8 cellular contexts compared by ENCODE assay signal in the genomic region with DNA sequence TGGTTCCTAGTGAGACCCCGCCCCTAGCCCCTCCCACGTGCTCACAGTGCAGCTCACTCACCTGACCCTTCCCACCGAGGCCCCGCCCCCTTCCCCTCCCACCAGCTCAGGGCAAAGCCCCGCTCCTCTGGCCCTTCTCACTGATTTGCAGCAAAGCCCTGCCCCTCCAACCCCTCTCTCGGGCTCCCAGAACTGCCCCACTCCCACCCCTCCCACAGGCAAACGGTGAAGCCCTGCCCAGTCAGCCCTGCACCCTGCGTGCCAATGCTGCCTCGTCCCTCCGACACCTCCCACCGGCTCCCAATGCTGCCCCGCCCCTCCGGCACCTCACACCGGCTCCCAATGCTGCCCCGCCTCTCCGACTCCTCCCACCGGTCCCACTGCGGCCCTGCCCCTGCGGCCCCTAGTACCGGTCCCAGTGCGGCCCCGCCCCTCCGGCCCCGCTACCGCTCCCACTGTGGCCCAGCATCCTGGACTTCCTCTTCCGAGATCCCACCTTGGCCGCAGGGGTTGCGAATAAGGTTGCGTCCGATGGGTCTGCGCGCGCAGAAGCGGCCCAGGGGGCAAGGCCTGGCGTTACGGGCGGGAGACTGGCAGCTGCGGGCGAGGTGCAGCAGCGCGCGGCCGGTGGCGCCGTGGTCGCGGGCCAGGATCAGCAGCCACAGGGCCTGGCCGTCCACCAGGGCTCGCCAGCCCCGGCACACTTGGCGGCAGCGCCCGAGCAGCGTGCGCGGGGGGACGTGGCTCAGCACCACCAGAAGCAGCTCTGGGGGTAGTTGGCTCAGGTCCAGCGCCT. TPM values are rescaled to one million over a fixed set of nuclear protein-coding genes. Genes with fewer than 3 reads are reported as not detected.
DNase-seq lines count a peak whose midpoint lies in the region; TF ChIP-seq lines count a peak whose summit lies in the region.

No MANE protein-coding gene starts in this region.

- no peak for TF ChIP-seq CTCF in coronary artery (IDR thresholded peaks at IDR 0.05)

- no peak overlapping the region for H3K27ac Mint-ChIP-seq in activated CD4-positive, alpha-beta T cell treated with anti-CD3 and anti-CD28 coated beads, Interleukin-2, amount 10 ng/mL, durations not matched to agents 7 days and 5 days

- H3K9me3 Mint-ChIP-seq in activated CD4-positive, alpha-beta T cell treated with anti-CD3 and anti-CD28 coated beads, Interleukin-2, amount 10 ng/mL, durations not matched to agents 7 days and 5 days = peaks cover 2% of the 10 kb centered on the region

- H3K4me3 Mint-ChIP-seq in activated CD4-positive, alpha-beta T cell treated with anti-CD3 and anti-CD28 coated beads, Interleukin-2, amount 10 ng/mL, durations not matched to agents 7 days and 5 days = peak overlapping the region; percentile 40

- H3K27ac ChIP-seq in coronary artery = peak overlapping the region; percentile 41 to 77

- peak overlapping the region; percentile 97 for H3K4me3 ChIP-seq in coronary artery

- POLR2A ChIA-PET in HEK293T (lab: Yijun Ruan, JAX) = interaction anchor here (0.6 to 1.8 kb wide), 5 partner anchors 14 to 72 kb away, joined by 3 to 7 read pairs (median 4); a partner anchor contains a TSS
- POLR2A ChIA-PET in activated CD4-positive, alpha-beta T cell treated with anti-CD3 and anti-CD28 coated beads, Interleukin-2, amount 10 ng/mL, durations not matched to agents 7 days and 5 days (lab: Charles Lee) = no interaction called here

- peaks cover 7% of the 10 kb centered on the region for H3K4me1 Mint-ChIP-seq in activated CD4-positive, alpha-beta T cell treated with anti-CD3 and anti-CD28 coated beads, Interleukin-2, amount 10 ng/mL, durations not matched to agents 7 days and 5 days

- no peaks in the 10 kb centered on the region for H3K36me3 Mint-ChIP-seq in activated CD4-positive, alpha-beta T cell treated with anti-CD3 and anti-CD28 coated beads, Interleukin-2, amount 10 ng/mL, durations not matched to agents 7 days and 5 days (ENCODE audit: low read depth)

- peaks cover 38% of the 10 kb centered on the region for H3K27me3 Mint-ChIP-seq in activated CD4-positive, alpha-beta T cell treated with anti-CD3 and anti-CD28 coated beads, Interleukin-2, amount 10 ng/mL, durations not matched to agents 7 days and 5 days

- DNase-seq in COR-L47 (lab: John Stamatoyannopoulos, UW) = peak; percentile 38
- peak; percentile 93 for DNase-seq in HEK293T (ENCODE audit: extremely low spot score)
- peak; percentile 100 for DNase-seq in NCI-H345 treated with DMSO at 0.1 percent for 48 hours (lab: John Stamatoyannopoulos, UW; ENCODE audit: unreplicated experiment)
- DNase-seq in activated CD4-positive, alpha-beta T cell treated with anti-CD3 and anti-CD28 coated beads, Interleukin-2, amount 10 ng/mL, durations not matched to agents 7 days and 5 days = peak; percentile 62
- peak; percentile 82 for DNase-seq in coronary artery (ENCODE audit: low spot score)
- peak; percentile 98 for DNase-seq in left kidney (ENCODE audit: low read depth, low spot score)
- DNase-seq in stimulated activated CD4-positive, alpha-beta T cell treated with anti-CD3 and anti-CD28 coated beads, Interleukin-1b, Interleukin-23, amount 100 ng/mL, for 48 hours = peak; percentile 82
- no peak for DNase-seq in Kasumi-1 (lab: John Stamatoyannopoulos, UW)

- CTCF ChIA-PET in HEK293T (lab: Yijun Ruan, JAX) = no interaction called here
- CTCF ChIA-PET in activated CD4-positive, alpha-beta T cell treated with anti-CD3 and anti-CD28 coated beads, Interleukin-2, amount 10 ng/mL, durations not matched to agents 7 days and 5 days (lab: Charles Lee) = no interaction called here

TF ChIP-seq in HEK293T, 16 proteins besides CTCF, POLR2A, EP300 and RAD21:
- TF ChIP-seq CTBP1 (IDR thresholded peaks at IDR 0.05; ENCODE audit: borderline replicate concordance) (no peak), FOXM1 (IDR thresholded peaks at IDR 0.05; ENCODE audit: borderline replicate concordance) (no peak), SP1 (IDR thresholded peaks at IDR 0.05) (no peak), TARDBP (IDR thresholded peaks at IDR 0.05) (no peak), ELF4 (IDR thresholded peaks at IDR 0.05) (no peak), L3MBTL2 (conservative IDR thresholded peaks at IDR 0.05) (0 out of 2 replicates have a peak, but pooled peaks have one; percentile 8), HDGF (IDR thresholded peaks at IDR 0.05; ENCODE audit: borderline replicate concordance) (no peak), NFRKB (IDR thresholded peaks at IDR 0.05) (no peak), SUZ12 (IDR thresholded peaks at IDR 0.05) (no peak), ZNF384 (IDR thresholded peaks at IDR 0.05) (no peak), FOXK2 (IDR thresholded peaks at IDR 0.05) (no peak), LEF1 (IDR thresholded peaks at IDR 0.05; ENCODE audit: borderline replicate concordance) (no peak)
- TF ChIP-seq, protein P1, sequence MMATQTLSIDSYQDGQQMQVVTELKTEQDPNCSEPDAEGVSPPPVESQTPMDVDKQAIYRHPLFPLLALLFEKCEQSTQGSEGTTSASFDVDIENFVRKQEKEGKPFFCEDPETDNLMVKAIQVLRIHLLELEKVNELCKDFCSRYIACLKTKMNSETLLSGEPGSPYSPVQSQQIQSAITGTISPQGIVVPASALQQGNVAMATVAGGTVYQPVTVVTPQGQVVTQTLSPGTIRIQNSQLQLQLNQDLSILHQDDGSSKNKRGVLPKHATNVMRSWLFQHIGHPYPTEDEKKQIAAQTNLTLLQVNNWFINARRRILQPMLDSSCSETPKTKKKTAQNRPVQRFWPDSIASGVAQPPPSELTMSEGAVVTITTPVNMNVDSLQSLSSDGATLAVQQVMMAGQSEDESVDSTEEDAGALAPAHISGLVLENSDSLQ (IDR thresholded peaks at IDR 0.05) = peak; percentile 41

RNA-seq across cellular contexts. Expression of a gene that starts 0.8 kb away (rescaled TPM):
- total RNA-seq in activated CD4-positive, alpha-beta T cell treated with anti-CD3 and anti-CD28 coated beads, Interleukin-2, amount 10 ng/mL, durations not matched to agents 7 days and 5 days = not detected

RNA-seq across cellular contexts. Expression of a gene that starts 52.6 kb away (rescaled TPM):
- not detected for total RNA-seq in activated CD4-positive, alpha-beta T cell treated with anti-CD3 and anti-CD28 coated beads, Interleukin-2, amount 10 ng/mL, durations not matched to agents 7 days and 5 days

RNA-seq across cellular contexts. Expression of a gene that starts 56.0 kb away (rescaled TPM):
- under 1 TPM in 1 of 2 experiments, not detected in 1; 0.35 TPM for total RNA-seq in activated CD4-positive, alpha-beta T cell treated with anti-CD3 and anti-CD28 coated beads, Interleukin-2, amount 10 ng/mL, durations not matched to agents 7 days and 5 days

Comparison
In these comparisons a context has a peak if more than half of its experiments do, and no peak if none do; other contexts are left out.
1. DNase-seq: peak in COR-L47 (single experiment), HEK293T (single experiment), NCI-H345 treated with DMSO at 0.1 percent for 48 hours (single experiment), activated CD4-positive, alpha-beta T cell treated with anti-CD3 and anti-CD28 coated beads, Interleukin-2, amount 10 ng/mL, durations not matched to agents 7 days and 5 days (single experiment), coronary artery (single experiment), left kidney (single experiment) and stimulated activated CD4-positive, alpha-beta T cell treated with anti-CD3 and anti-CD28 coated beads, Interleukin-1b, Interleukin-23, amount 100 ng/mL, for 48 hours (single experiment); none in Kasumi-1 (0 of 2).